8 cellular contexts compared by ENCODE assay signal in the genomic region with DNA sequence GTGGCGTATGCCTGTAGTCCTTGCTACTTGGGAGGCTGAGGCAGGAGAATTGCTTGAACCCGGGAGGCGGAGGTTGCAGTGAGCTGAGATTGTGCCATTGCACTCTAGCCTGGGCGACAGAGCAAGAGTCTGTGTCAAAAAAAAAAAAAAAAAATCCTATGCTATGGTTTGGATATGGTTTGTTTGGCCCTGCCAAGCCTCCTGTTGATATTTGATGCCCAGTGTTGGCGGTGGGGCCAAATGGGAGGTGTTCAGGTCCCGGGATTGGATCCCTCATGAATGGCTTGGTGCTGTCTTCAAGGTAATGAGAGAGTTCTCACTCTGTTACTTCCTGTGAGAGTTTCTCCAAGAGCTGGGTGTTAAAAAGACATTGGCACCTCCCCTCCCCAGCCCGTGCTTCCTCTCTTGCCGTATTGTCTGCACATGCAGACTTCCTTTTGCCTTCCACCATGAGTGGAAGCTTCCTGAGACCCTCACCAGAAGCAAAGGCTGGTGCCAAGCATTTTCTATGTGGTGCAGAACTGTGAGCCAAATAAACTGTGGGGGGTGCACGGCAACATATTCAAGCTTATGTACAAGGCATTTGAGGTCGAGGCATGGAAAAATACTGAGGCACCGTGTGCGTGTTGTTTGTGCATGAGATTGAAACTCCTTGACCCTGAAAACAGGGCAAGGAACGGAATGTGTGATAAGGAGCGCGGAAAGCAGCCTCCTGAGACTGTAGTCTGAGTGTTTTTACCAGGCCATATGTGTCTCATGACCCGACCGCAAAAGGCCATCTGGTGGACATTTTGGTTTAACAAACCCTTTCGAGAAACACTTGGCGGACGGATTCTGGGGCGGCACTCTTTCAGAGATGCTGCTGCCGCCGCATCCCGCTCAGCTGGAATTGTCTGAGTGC. TPM values are rescaled to one million over a fixed set of nuclear protein-coding genes. Genes with fewer than 3 reads are reported as not detected.
A peak's percentile ranks its signal among the peaks of the same experiment; 100 is the strongest.
DNase-seq lines count a peak whose midpoint lies in the region; ATAC-seq and TF ChIP-seq lines count a peak whose summit lies in the region.

No MANE protein-coding gene starts in this region.

- TF ChIP-seq CTCF in adrenal gland (IDR thresholded peaks at IDR 0.05) (peak in 2 of 6 experiments; percentile 8 to 24), right lobe of liver (IDR thresholded peaks at IDR 0.05) (no peak), HFFc6 (IDR thresholded peaks at IDR 0.05) (no peak), endothelial cell (IDR thresholded peaks at IDR 0.05; ENCODE audit: unreplicated experiment) (no peak)

- no peaks in the 10 kb centered on the region for H3K27me3 ChIP-seq in adrenal gland
- no peaks in the 10 kb centered on the region for H3K27me3 ChIP-seq in right lobe of liver

- H3K4me1 ChIP-seq in adrenal gland (replicated peaks in 1 of 2) (no peaks in the 10 kb centered on the region), right lobe of liver (no peaks in the 10 kb centered on the region)

- H3K9me3 ChIP-seq in adrenal gland (replicated peaks in 1 of 3), result no peaks in the 10 kb centered on the region
- no peaks in the 10 kb centered on the region for H3K9me3 ChIP-seq in right lobe of liver

- H3K4me1 Mint-ChIP-seq in IgD-negative memory B cell (peaks cover 2 to 7% (median 6%) of the 10 kb centered on the region in 3 donors), HFFc6 (ENCODE audit: low read depth) (no peaks in the 10 kb centered on the region), endothelial cell (ENCODE audit: unreplicated experiment) (peaks cover 41% of the 10 kb centered on the region)

- TF ChIP-seq POLR2A in adrenal gland (IDR thresholded peaks at IDR 0.05), result no peak
- no peak for TF ChIP-seq POLR2A in right lobe of liver (IDR thresholded peaks at IDR 0.05)

- intact Hi-C loops in adrenal gland (cut with DNase I), result no loop called here
- intact Hi-C loops in right lobe of liver (cut with DNase I), result no loop called here

- no peak overlapping the region for H3K4me3 ChIP-seq in adrenal gland
- no peak overlapping the region for H3K4me3 ChIP-seq in right lobe of liver

- DNase-seq in CD1c-positive myeloid dendritic cell (ENCODE audit: extremely low spot score), result peak; percentile 81
- DNase-seq in adrenal gland, result peak in 6 of 7 donors; percentile 42 to 77 (median 58)
- peak in 2 of 3 donors; percentile 60 to 68 for DNase-seq in right lobe of liver
- DNase-seq in OCI-M1 (lab: John Stamatoyannopoulos, UW), result no peak
- no peak for DNase-seq in HFFc6
- no peak for DNase-seq in endothelial cell (ENCODE audit: low spot score)

- 35 to 39% (median 38%) methylated on average over 24 of the region's 24 CpGs for WGBS in adrenal gland, 4 donors
- WGBS in right lobe of liver (ENCODE audit: insufficient coverage, low coverage, low lambda C conversion rate, missing lambda C conversion rate), result 41% methylated on average over 22 of the region's 24 CpGs

- peak overlapping the region in 3 of 5 donors; percentile 5 to 68 (median 22) for H3K27ac ChIP-seq in adrenal gland
- H3K27ac ChIP-seq in right lobe of liver, result peak overlapping the region; percentile 18 to 47 (median 21)

- H3K27me3 Mint-ChIP-seq in IgD-negative memory B cell (peaks cover 39% of the 10 kb centered on the region), HFFc6 (ENCODE audit: insufficient read depth) (peaks cover 2% of the 10 kb centered on the region; the same call in 1 of the 2 replicates), endothelial cell (ENCODE audit: unreplicated experiment) (peaks cover 4% of the 10 kb centered on the region)

- H3K27ac Mint-ChIP-seq in IgD-negative memory B cell (no peak overlapping the region), HFFc6 (no peak overlapping the region), endothelial cell (ENCODE audit: unreplicated experiment) (no peak overlapping the region)

- H3K9me3 Mint-ChIP-seq in IgD-negative memory B cell (peaks cover 5 to 12% (median 6%) of the 10 kb centered on the region in 3 donors), HFFc6 (peaks cover 19% of the 10 kb centered on the region; the same call in 1 of the 2 replicates), endothelial cell (ENCODE audit: unreplicated experiment) (no peaks in the 10 kb centered on the region)

- H3K36me3 Mint-ChIP-seq in IgD-negative memory B cell (no peaks in the 10 kb centered on the region), HFFc6 (ENCODE audit: low read depth) (no peaks in the 10 kb centered on the region), endothelial cell (ENCODE audit: low read depth, unreplicated experiment) (peaks cover 3% of the 10 kb centered on the region)

- H3K36me3 ChIP-seq in adrenal gland (replicated peaks in 1 of 2), result no peaks in the 10 kb centered on the region
- no peaks in the 10 kb centered on the region for H3K36me3 ChIP-seq in right lobe of liver

- H3K4me3 Mint-ChIP-seq in IgD-negative memory B cell (peak overlapping the region in 3 of 4 donors; percentile 56 to 73 (median 58)), HFFc6 (no peak overlapping the region), endothelial cell (ENCODE audit: unreplicated experiment) (no peak overlapping the region)

- ATAC-seq in right lobe of liver (peak; percentile 49 to 67 (median 56)), HG03196 (IDR thresholded peaks at IDR 0.05; ENCODE audit: unreplicated experiment) (no peak)

RNA-seq across cellular contexts. Expression of a gene that starts 7.3 kb away (rescaled TPM):
- polyA plus RNA-seq in IgD-negative memory B cell (0.21 TPM), adrenal gland (1 to 10 TPM; 3.6 to 7.6 (median 4.6) TPM)
- total RNA-seq in adrenal gland (10 to 100 TPM in 6 of 8 donors, 1 to 10 TPM in 2; 4.7 to 29.7 (median 18.4) TPM), right lobe of liver (1 to 10 TPM; 3.8 to 7.9 (median 4.1) TPM), endothelial cell (ENCODE audit: unreplicated experiment) (0.82 TPM)
- total RNA-seq in HFFc6 (2021; fragmentation: NEBNext Ultra II Directional; extraction: Animal tissue kit (Norgen Biotek cat#: 25700)), result not detected

RNA-seq across cellular contexts. Expression of a gene that starts 10.1 kb away (rescaled TPM):
- polyA plus RNA-seq in IgD-negative memory B cell, result not detected
- 10 to 100 TPM in 5 of 8 donors, 1 to 10 TPM in 3; 4.2 to 13.1 (median 10.7) TPM for total RNA-seq in adrenal gland
- 1 to 10 TPM; 2.3 to 8.6 (median 3.8) TPM for polyA plus RNA-seq in adrenal gland
- 1 to 10 TPM; 2.4 to 7.3 (median 3.9) TPM for total RNA-seq in right lobe of liver
- total RNA-seq in HFFc6 (2021; fragmentation: NEBNext Ultra II Directional; extraction: Animal tissue kit (Norgen Biotek cat#: 25700)), result not detected
- total RNA-seq in endothelial cell (ENCODE audit: unreplicated experiment), result not detected

RNA-seq across cellular contexts. Expression of a gene that starts 23.8 kb away (rescaled TPM):
- polyA plus RNA-seq in IgD-negative memory B cell, result 2.8 TPM
- total RNA-seq in adrenal gland, result 10 to 100 TPM in 4 of 8 donors, 1 to 10 TPM in 4; 6.1 to 23.9 (median 11.0) TPM
- polyA plus RNA-seq in adrenal gland, result 1 to 10 TPM; 1.1 to 7.3 (median 5.8) TPM
- 1 to 10 TPM; 3.3 to 6.4 (median 3.9) TPM for total RNA-seq in right lobe of liver
- 1 to 10 TPM; 5.0 to 8.9 (median 5.9) TPM for total RNA-seq in HFFc6 (2021; fragmentation: NEBNext Ultra II Directional; extraction: Animal tissue kit (Norgen Biotek cat#: 25700))
- 5.4 TPM for total RNA-seq in endothelial cell (ENCODE audit: unreplicated experiment)

RNA-seq across cellular contexts. Expression of a gene that starts 49.3 kb away (rescaled TPM):
- polyA plus RNA-seq in IgD-negative memory B cell (not detected), adrenal gland (under 1 TPM in 2 of 3 donors, not detected in 1; 0.48 to 0.81 TPM)
- total RNA-seq in adrenal gland (under 1 TPM in 2 of 8 donors, not detected in 6; 0.25 to 0.65 TPM), right lobe of liver (under 1 TPM in 2 of 6 experiments, not detected in 4; 0.17 to 0.18 TPM), endothelial cell (ENCODE audit: unreplicated experiment) (not detected)
- total RNA-seq in HFFc6 (2021; fragmentation: NEBNext Ultra II Directional; extraction: Animal tissue kit (Norgen Biotek cat#: 25700)), result under 1 TPM in 1 of 6 experiments, not detected in 5; 0.23 TPM

Comparison
In these comparisons a context has a peak if more than half of its experiments do, and no peak if none do; other contexts are left out.
1. DNase-seq: peak in CD1c-positive myeloid dendritic cell (single experiment), adrenal gland (6 of 7) and right lobe of liver (2 of 3); none in OCI-M1 (single experiment), HFFc6 (single experiment) and endothelial cell (single experiment).
2. H3K4me3 Mint-ChIP-seq: peak in IgD-negative memory B cell (3 of 4); none in HFFc6 (single experiment) and endothelial cell (single experiment).